In genomic region chr6:144064402-144064830, GRCh38 we compare ENCODE assay signal across 8 cellular contexts. TPM values are rescaled to one million over a fixed set of nuclear protein-coding genes. Genes with fewer than 3 reads are reported as not detected.
A peak's percentile ranks its signal among the peaks of the same experiment; 100 is the strongest.
DNase-seq lines count a peak whose midpoint lies in the region; TF ChIP-seq lines count a peak whose summit lies in the region.

No MANE protein-coding gene starts in this region.

- H3K4me1 Mint-ChIP-seq in H9 (peaks cover 31 to 35% of the 10 kb centered on the region in 2 experiments), type B pancreatic cell (ENCODE audit: unreplicated experiment) (peaks cover 13% of the 10 kb centered on the region)
- peaks cover 49% of the 10 kb centered on the region for H3K4me1 Mint-ChIP-seq in activated T-cell treated with anti-CD3 and anti-CD28 coated beads, Interleukin-2, amount 50 U/mL, for 24 hours (ENCODE audit: low read depth)

- intact Hi-C loops in ovary (cut with DNase I) = no loop called here

- TF ChIP-seq CTCF in H9 (conservative IDR thresholded peaks at IDR 0.05) (no peak), fibroblast of villous mesenchyme (IDR thresholded peaks at IDR 0.05; ENCODE audit: insufficient read depth, low read depth, low read length) (no peak), ovary (IDR thresholded peaks at IDR 0.05) (no peak), type B pancreatic cell (conservative IDR thresholded peaks at IDR 0.05) (no peak)

- no peak for TF ChIP-seq EP300 in ovary (IDR thresholded peaks at IDR 0.05)

- H4K5ac ChIP-seq in H9 (ENCODE audit: insufficient read length, low read depth, low read length) = no peak overlapping the region

- H4K20me1 ChIP-seq in H9 (ENCODE audit: control insufficient read depth, insufficient read depth, insufficient read length) = no peaks in the 10 kb centered on the region

- H2BK12ac ChIP-seq in H9 (ENCODE audit: insufficient read length, low read depth, low read length) = no peak overlapping the region

- H3K14ac ChIP-seq in H9 (ENCODE audit: insufficient read depth, low read length) = peak overlapping the region; percentile 53; the same call in 1 of the 2 replicates

- H2AFZ ChIP-seq in H9 (ENCODE audit: low read length) = no peak overlapping the region

- no peak overlapping the region for H2BK20ac ChIP-seq in H9 (ENCODE audit: low read depth, low read length, poor library complexity, severe bottlenecking)

- H3K9me3 ChIP-seq in H9 (ENCODE audit: control insufficient read depth, low read depth, low read length) (no peaks in the 10 kb centered on the region), ovary (peaks cover 0 to 2% of the 10 kb centered on the region in 2 donors)

- no peak overlapping the region for H2AK5ac ChIP-seq in H9 (ENCODE audit: insufficient read length, low read length)

- no peaks in the 10 kb centered on the region for H3K36me3 ChIP-seq in ovary

- H3T11ph ChIP-seq in H9 (ENCODE audit: low read length) = no peak overlapping the region

- no peak overlapping the region for H3K18ac ChIP-seq in H9 (ENCODE audit: insufficient read length, low read depth, low read length)

- peak; percentile 31 for DNase-seq in Daoy (ENCODE audit: low read depth)
- DNase-seq in H9 = peak; percentile 45
- peak; percentile 53 for DNase-seq in NAMALWA (ENCODE audit: low spot score)
- DNase-seq in activated T-cell treated with anti-CD3 and anti-CD28 coated beads, Interleukin-2, amount 50 U/mL, for 24 hours = peak; percentile 81
- DNase-seq in fibroblast of villous mesenchyme (ENCODE audit: low read depth) = no peak
- DNase-seq in ovary = peak in 2 of 5 donors; percentile 20 to 34
- no peak for DNase-seq in type B pancreatic cell (ENCODE audit: extremely low spot score, unreplicated experiment)
- DNase-seq in T1000 (lab: John Stamatoyannopoulos, UW) = no peak

- H3K79me1 ChIP-seq in H9 (ENCODE audit: insufficient read depth, low read depth, low read length, poor library complexity, severe bottlenecking) = no peaks in the 10 kb centered on the region

- H3K27ac Mint-ChIP-seq in H9 (no peak overlapping the region), type B pancreatic cell (peak overlapping the region; percentile 32)
- H3K27ac Mint-ChIP-seq in activated T-cell treated with anti-CD3 and anti-CD28 coated beads, Interleukin-2, amount 50 U/mL, for 24 hours = peak overlapping the region; percentile 88

- H2BK15ac ChIP-seq in H9 (ENCODE audit: low read depth, low read length) = no peak overlapping the region

- no peak for TF ChIP-seq POLR2A in ovary (IDR thresholded peaks at IDR 0.05)

- peaks cover 86% of the 10 kb centered on the region for H3K27me3 Mint-ChIP-seq in H9 (ENCODE audit: low read depth)
- peaks cover 4% of the 10 kb centered on the region for H3K27me3 Mint-ChIP-seq in activated T-cell treated with anti-CD3 and anti-CD28 coated beads, Interleukin-2, amount 50 U/mL, for 24 hours
- peaks cover 79% of the 10 kb centered on the region for H3K27me3 Mint-ChIP-seq in type B pancreatic cell

- H3K4ac ChIP-seq in H9 (ENCODE audit: low read depth, low read length) = no peak overlapping the region

- H3K4me2 ChIP-seq in H9 (ENCODE audit: insufficient read depth, insufficient read length, low read length) = peak overlapping the region; percentile 81

- no peaks in the 10 kb centered on the region; a peak in 1 of 7 replicates for H3K36me3 Mint-ChIP-seq in H9 (ENCODE audit: insufficient read depth in 1 of 3, low read depth in 3 of 3)
- H3K36me3 Mint-ChIP-seq in activated T-cell treated with anti-CD3 and anti-CD28 coated beads, Interleukin-2, amount 50 U/mL, for 24 hours (ENCODE audit: low read depth) = no peaks in the 10 kb centered on the region
- no peaks in the 10 kb centered on the region for H3K36me3 Mint-ChIP-seq in type B pancreatic cell

- no peak overlapping the region for H3K23ac ChIP-seq in H9 (ENCODE audit: insufficient read length, low read depth, low read length)

- H3K9ac ChIP-seq in H9 (ENCODE audit: extremely low read depth, insufficient read length, low read length) = no peak overlapping the region

- H4K8ac ChIP-seq in H9 (replicated peaks; ENCODE audit: insufficient read length, low read depth, low read length) = no peak overlapping the region

- H3K27ac ChIP-seq in H9 (ENCODE audit: insufficient read length, low read depth, low read length) (no peak overlapping the region), ovary (peak overlapping the region in 1 of 2 donors; percentile 36)

- H3K27me3 ChIP-seq in H9 (ENCODE audit: insufficient read depth, low read length) = peaks cover 31% of the 10 kb centered on the region
- H3K27me3 ChIP-seq in ovary = no peaks in the 10 kb centered on the region

- H2BK120ac ChIP-seq in H9 (ENCODE audit: low read depth, low read length, poor library complexity, severe bottlenecking) = no peak overlapping the region

- no peak overlapping the region for H3K56ac ChIP-seq in H9 (ENCODE audit: insufficient read length, low read depth, low read length)

- H3K9me3 Mint-ChIP-seq in H9 = no peaks in the 10 kb centered on the region
- H3K9me3 Mint-ChIP-seq in activated T-cell treated with anti-CD3 and anti-CD28 coated beads, Interleukin-2, amount 50 U/mL, for 24 hours = no peaks in the 10 kb centered on the region
- H3K9me3 Mint-ChIP-seq in type B pancreatic cell = no peaks in the 10 kb centered on the region

- H2BK5ac ChIP-seq in H9 (ENCODE audit: insufficient read length, low read length) = no peak overlapping the region

- H3K4me1 ChIP-seq in H9 (ENCODE audit: insufficient read depth, low read length) (peaks cover 4% of the 10 kb centered on the region; the same call in 1 of the 2 replicates), ovary (ENCODE audit: insufficient read depth) (peaks cover 4% of the 10 kb centered on the region)

- H3K4me3 Mint-ChIP-seq in H9 (peak overlapping the region; percentile 63 to 80), type B pancreatic cell (peak overlapping the region; percentile 88)
- H3K4me3 Mint-ChIP-seq in activated T-cell treated with anti-CD3 and anti-CD28 coated beads, Interleukin-2, amount 50 U/mL, for 24 hours = peak overlapping the region; percentile 86

- H3K4me3 ChIP-seq in fibroblast of villous mesenchyme (ENCODE audit: low read depth, low read length) (peak overlapping the region; percentile 61), ovary (peak overlapping the region; percentile 63)

- no peak overlapping the region for H4K91ac ChIP-seq in H9 (ENCODE audit: insufficient read length, low read depth, low read length)

- H3K23me2 ChIP-seq in H9 (ENCODE audit: insufficient read length, low read depth, low read length, poor library complexity, severe bottlenecking) = peaks cover 14% of the 10 kb centered on the region

- no peaks in the 10 kb centered on the region for H3K79me2 ChIP-seq in H9 (ENCODE audit: insufficient read depth, low read length)

- WGBS in H9 (ENCODE audit: extremely low coverage, insufficient read length, low lambda C conversion rate) = no CpG with 5 or more reads among the region's 44 CpGs
- WGBS in ovary, 3 donors = 1% methylated on average over 19 to 44 of the region's 44 CpGs

RNA-seq across cellular contexts. Expression of gene SF3B5, which starts 31.0 kb away (rescaled TPM):
- total RNA-seq in Daoy (2014; rRNA removed; shearing (Covaris generic)) = 200 TPM in 2 replicates
- total RNA-seq in H9 (2021) (145 and 149 TPM in 2 replicates), fibroblast of villous mesenchyme (78.6 and 92.8 TPM in 2 replicates), ovary (100 to 1,000 TPM in 6 of 7 donors, 10 to 100 TPM in 1; 86.8 to 151 (median 117) TPM), type B pancreatic cell (ENCODE audit: low replicate concordance) (138 and 148 TPM in 2 replicates)
- polyA plus RNA-seq in ovary = 100 to 1,000 TPM in 1 of 2 donors, 10 to 100 TPM in 1; 27.9 to 135 TPM

RNA-seq across cellular contexts. Expression of gene PLAGL1, which starts 56.4 kb away (rescaled TPM):
- 2.6 and 5.5 TPM in 2 replicates for total RNA-seq in Daoy (2014; rRNA removed; shearing (Covaris generic))
- 1.6 and 1.9 TPM in 2 replicates for total RNA-seq in H9 (2021)
- 12.1 and 13.5 TPM in 2 replicates for total RNA-seq in fibroblast of villous mesenchyme
- total RNA-seq in ovary = 10 to 100 TPM; 19.0 to 53.4 (median 32.1) TPM
- polyA plus RNA-seq in ovary = 10 to 100 TPM; 17.8 to 32.2 TPM
- 42.7 and 95.2 TPM in 2 replicates for total RNA-seq in type B pancreatic cell (ENCODE audit: low replicate concordance)

Comparison
In these comparisons a context has a peak if more than half of its experiments do, and no peak if none do; other contexts are left out.
1. DNase-seq: peak in Daoy (single experiment), H9 (single experiment), NAMALWA (single experiment) and activated T-cell treated with anti-CD3 and anti-CD28 coated beads, Interleukin-2, amount 50 U/mL, for 24 hours (single experiment); none in fibroblast of villous mesenchyme (single experiment), type B pancreatic cell (single experiment) and T1000 (single experiment).
2. H3K27ac Mint-ChIP-seq: peak in activated T-cell treated with anti-CD3 and anti-CD28 coated beads, Interleukin-2, amount 50 U/mL, for 24 hours (single experiment) and type B pancreatic cell (single experiment); none in H9 (0 of 3).
3. Peak in every context shown above with its lines, with median percentiles within 50 percentile points of each other: H3K4me3 Mint-ChIP-seq.